16 cellular contexts compared by ENCODE assay signal in the genomic region with DNA sequence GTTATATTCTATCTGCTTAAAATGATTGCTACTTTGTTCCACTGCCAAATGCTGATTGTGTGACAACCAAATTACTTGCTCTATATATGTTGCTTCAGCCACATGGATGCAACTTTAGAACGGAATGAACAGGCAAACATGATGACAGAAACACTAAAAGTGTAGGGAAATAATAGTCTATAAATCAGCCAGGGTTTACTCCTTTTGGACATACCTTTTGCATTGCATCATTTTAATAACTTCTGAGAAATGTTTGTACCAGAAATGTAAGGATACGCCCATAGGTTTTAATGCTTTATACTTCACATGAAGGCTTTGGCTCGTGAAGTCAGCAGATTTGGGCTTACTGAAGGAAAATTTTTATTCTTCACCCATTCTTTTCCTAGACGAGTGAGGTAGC.
"Had no signal": no experiment of that assay in that cellular context is flagged by ENCODE, and none has a peak within 500 bp of the region (broad histone marks: within the 10 kb centered on the region; RNA-seq: fewer than 3 reads in every experiment).

No MANE protein-coding gene starts in this region.

- H3K27me3 Mint-ChIP-seq: activated naive CD8-positive, alpha-beta T cell treated with anti-CD3 and anti-CD28 coated beads, Interleukin-2, amount 50 U/mL, for 24 hours had no signal

- FAIRE-seq: pancreas had no signal

- H3K4me1 ChIP-seq: esophagus squamous epithelium, gastrocnemius medialis, heart left ventricle, neural progenitor cell, pancreas had no signal

- H3K4me3 ChIP-seq: esophagus squamous epithelium, gastrocnemius medialis, heart left ventricle, neural progenitor cell, pancreas, thoracic aorta had no signal

- H3K9me3 ChIP-seq: esophagus squamous epithelium, gastrocnemius medialis, pancreas, thoracic aorta had no signal

- H3K27me3 ChIP-seq: esophagus squamous epithelium, gastrocnemius medialis, heart left ventricle, neural progenitor cell, pancreas had no signal

- H3K27ac ChIP-seq: esophagus squamous epithelium, gastrocnemius medialis, heart left ventricle, neural progenitor cell, pancreas, thoracic aorta had no signal

- H3K4me1 Mint-ChIP-seq: activated naive CD8-positive, alpha-beta T cell treated with anti-CD3 and anti-CD28 coated beads, Interleukin-2, amount 50 U/mL, for 24 hours; neural progenitor cell had no signal

- H3K36me3 ChIP-seq: esophagus squamous epithelium, gastrocnemius medialis, heart left ventricle, neural progenitor cell, pancreas, thoracic aorta had no signal

- H3K9ac ChIP-seq: neural progenitor cell had no signal

- H2AFZ ChIP-seq: neural progenitor cell had no signal

- H3K4me3 Mint-ChIP-seq: activated naive CD4-positive, alpha-beta T cell treated with anti-CD3 and anti-CD28 coated beads for 36 hours; activated naive CD8-positive, alpha-beta T cell treated with anti-CD3 and anti-CD28 coated beads, Interleukin-2, amount 50 U/mL, for 24 hours; neural progenitor cell had no signal

- H3K36me3 Mint-ChIP-seq: neural progenitor cell had no signal

- ATAC-seq: activated naive CD8-positive, alpha-beta T cell treated with anti-CD3 and anti-CD28 coated beads, Interleukin-2, amount 50 U/mL, for 24 hours; gastrocnemius medialis; heart left ventricle; pancreas; sciatic nerve had no signal

- H3K27ac Mint-ChIP-seq: activated naive CD4-positive, alpha-beta T cell treated with anti-CD3 and anti-CD28 coated beads for 36 hours; activated naive CD8-positive, alpha-beta T cell treated with anti-CD3 and anti-CD28 coated beads, Interleukin-2, amount 50 U/mL, for 24 hours; activated T-helper 2 cell treated with anti-CD3 and anti-CD28 coated beads, Interferon-gamma antibody, Interleukin-2, Interleukin-4, amounts not matched to agents 10 μg/mL and 5 μg/mL and 100 μg/mL, durations not matched to agents 14 hours and 24 hours and 36 hours; neural progenitor cell had no signal

- H3K4me2 ChIP-seq: neural progenitor cell had no signal

- DNase-seq: activated CD4-positive, alpha-beta T cell treated with anti-CD3 and anti-CD28 coated beads, Interleukin-2, amount 50 U/mL, for 48 hours; activated CD4-positive, CD25-positive, alpha-beta regulatory T cell treated with anti-CD3 and anti-CD28 coated beads, Interleukin-2, amount 50 U/mL, for 72 hours; activated naive CD4-positive, alpha-beta T cell treated with anti-CD3 and anti-CD28 coated beads for 36 hours; activated naive CD8-positive, alpha-beta T cell treated with anti-CD3 and anti-CD28 coated beads, Interleukin-2, amount 50 U/mL, for 24 hours; cortex of kidney; effector CD4-positive, alpha-beta T cell; esophagus squamous epithelium; gastrocnemius medialis; heart left ventricle; pancreas; stimulated activated CD4-positive, alpha-beta T cell treated with anti-CD3 and anti-CD28 coated beads, Interleukin-12 subunit alpha, Interleukin-12 subunit beta, amount 100 ng/mL, for 4 hours; stimulated activated CD4-positive, alpha-beta T cell treated with anti-CD3 and anti-CD28 coated beads, Interleukin-2, amount 100 ng/mL, for 24 hours had no signal
